ENCODE assay signal across 21 cellular contexts in the genomic region with DNA sequence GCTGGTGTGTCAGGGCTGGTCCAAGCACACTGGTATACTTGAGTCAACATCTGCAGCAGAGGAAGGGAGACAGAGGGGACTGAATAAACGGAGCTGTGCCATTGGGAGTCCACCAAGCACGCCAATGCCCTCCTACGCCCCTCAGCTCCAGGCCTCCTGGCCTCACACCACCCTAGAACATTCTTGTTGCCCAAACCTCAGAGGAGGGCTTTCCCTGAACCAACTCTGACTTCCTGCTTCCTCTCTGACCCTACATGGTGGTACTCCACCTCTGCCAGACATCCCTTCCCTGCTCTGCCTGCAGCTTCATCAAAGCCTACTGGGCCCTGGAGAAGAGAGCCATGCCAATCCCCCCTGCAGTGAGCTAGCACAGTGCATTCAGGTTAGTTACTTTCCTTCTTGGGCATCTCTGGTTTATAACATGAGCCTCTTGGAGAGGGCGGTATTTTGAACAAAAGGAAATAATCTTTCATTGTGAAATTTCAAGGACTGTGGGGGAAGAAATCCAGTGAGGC. TPM values are rescaled to one million over a fixed set of nuclear protein-coding genes. Genes with fewer than 3 reads are reported as not detected.
DNase-seq lines count a peak whose midpoint lies in the region; ATAC-seq and TF ChIP-seq lines count a peak whose summit lies in the region.
"Had no signal": no experiment of that assay in that cellular context is flagged by ENCODE, and none has a peak within 500 bp of the region (broad histone marks: within the 10 kb centered on the region; RNA-seq: fewer than 3 reads in every experiment).

No MANE protein-coding gene starts in this region.

- H3T11ph ChIP-seq in H9 (ENCODE audit: low read length) = no peak overlapping the region

- H4K91ac ChIP-seq in H9 (ENCODE audit: insufficient read length, low read depth, low read length) = no peak overlapping the region

- H3K4me1 ChIP-seq in H9 (ENCODE audit: insufficient read depth, low read length) = no peaks in the 10 kb centered on the region; the same call in 1 of the 2 replicates
- H3K4me1 ChIP-seq in ascending aorta = no peaks in the 10 kb centered on the region
- peaks cover 0 to 18% of the 10 kb centered on the region in 2 donors for H3K4me1 ChIP-seq in thoracic aorta (ENCODE audit: control insufficient read depth in 1 of 2, low read depth in 2 of 2)
- H3K4me1 ChIP-seq: A549 had no signal

- no peak overlapping the region for H3K56ac ChIP-seq in H9 (ENCODE audit: insufficient read length, low read depth, low read length)

- no peak overlapping the region for H2BK120ac ChIP-seq in H9 (ENCODE audit: low read depth, low read length, poor library complexity, severe bottlenecking)

- H3K9me3 ChIP-seq in H9 (ENCODE audit: control insufficient read depth, low read depth, low read length) (no peaks in the 10 kb centered on the region), ascending aorta (no peaks in the 10 kb centered on the region), thoracic aorta (no peaks in the 10 kb centered on the region)
- H3K9me3 ChIP-seq: A549 had no signal

- H3K4me3 Mint-ChIP-seq in H9 (no peak overlapping the region), nephron (no peak overlapping the region)
- H3K4me3 Mint-ChIP-seq: B cell, CD14-positive monocyte, GM23338 had no signal

- TF ChIP-seq CTCF in H9 (conservative IDR thresholded peaks at IDR 0.05) (no peak), ascending aorta (IDR thresholded peaks at IDR 0.05) (no peak), nephron (IDR thresholded peaks at IDR 0.05; ENCODE audit: unreplicated experiment in 3 of 3) (no peak), thoracic aorta (IDR thresholded peaks at IDR 0.05) (no peak)

- no peaks in the 10 kb centered on the region for H3K23me2 ChIP-seq in H9 (ENCODE audit: insufficient read length, low read depth, low read length, poor library complexity, severe bottlenecking)

- H4K8ac ChIP-seq in H9 (replicated peaks; ENCODE audit: insufficient read length, low read depth, low read length) = no peak overlapping the region

- ATAC-seq in thoracic aorta (ENCODE audit: insufficient number of reproducible peaks, low FRiP score, low read depth) (peak; percentile 18), GM19023 (IDR thresholded peaks at IDR 0.05; ENCODE audit: unreplicated experiment) (no peak)
- ATAC-seq: A549, GM23338, HCT116, HepG2, K562 had no signal

- DNase-seq in H9 = peak; percentile 16
- peak in 1 of 2 donors; percentile 55 for DNase-seq in ascending aorta (ENCODE audit: low spot score in 2 of 2)
- no peak for DNase-seq in thoracic aorta (ENCODE audit: low spot score)
- no peak for DNase-seq in mucosa of gallbladder (ENCODE audit: low spot score)
- no peak for DNase-seq in cortex of kidney (lab: John Stamatoyannopoulos, UW)
- DNase-seq: NCI-H1092; NCI-H1436 treated with DMSO at 0.1 percent for 48 hours; NCI-H1930; NK-92 treated with Interleukin-12 subunit alpha and Interleukin-12 subunit beta, amount 100 ng/mL, for 24 hours; SIG-M5 had no signal

- H3K36me3 ChIP-seq in ascending aorta (no peaks in the 10 kb centered on the region), thoracic aorta (no peaks in the 10 kb centered on the region)

- H3K4me1 Mint-ChIP-seq in H9 (peaks cover 15 to 19% of the 10 kb centered on the region in 2 experiments), nephron (peaks cover 45% of the 10 kb centered on the region)
- H3K4me1 Mint-ChIP-seq: B cell, CD14-positive monocyte had no signal

- no peak overlapping the region for H2BK20ac ChIP-seq in H9 (ENCODE audit: low read depth, low read length, poor library complexity, severe bottlenecking)

- H3K9ac ChIP-seq in H9 (ENCODE audit: extremely low read depth, insufficient read length, low read length) = no peak overlapping the region

- peaks cover 7% of the 10 kb centered on the region for H3K27me3 Mint-ChIP-seq in H9 (ENCODE audit: low read depth)
- H3K27me3 Mint-ChIP-seq in nephron (ENCODE audit: low read depth) = peaks cover 4% of the 10 kb centered on the region

- H2AK5ac ChIP-seq in H9 (ENCODE audit: insufficient read length, low read length) = no peak overlapping the region

- H3K4ac ChIP-seq in H9 (ENCODE audit: low read depth, low read length) = no peak overlapping the region

- no peaks in the 10 kb centered on the region for H4K20me1 ChIP-seq in H9 (ENCODE audit: control insufficient read depth, insufficient read depth, insufficient read length)

- no peak overlapping the region for H3K27ac ChIP-seq in H9 (ENCODE audit: insufficient read length, low read depth, low read length)
- H3K27ac ChIP-seq in ascending aorta = peak overlapping the region; percentile 22 to 44
- H3K27ac ChIP-seq in thoracic aorta = peak overlapping the region; percentile 14 to 48
- H3K27ac ChIP-seq: A549, HL-60, RWPE1 had no signal

- H3K14ac ChIP-seq in H9 (ENCODE audit: insufficient read depth, low read length) = no peak overlapping the region

- no peak overlapping the region for H4K5ac ChIP-seq in H9 (ENCODE audit: insufficient read length, low read depth, low read length)

- H3K9me3 Mint-ChIP-seq in H9 = peaks cover 0 to 3% of the 10 kb centered on the region in 2 experiments; a peak in 1 of 5 replicates
- H3K9me3 Mint-ChIP-seq in nephron = no peaks in the 10 kb centered on the region
- H3K9me3 Mint-ChIP-seq: CD14-positive monocyte, GM23338 had no signal

- no CpG with 5 or more reads among the region's 4 CpGs for WGBS in H9 (ENCODE audit: extremely low coverage, insufficient read length, low lambda C conversion rate)

- no peak overlapping the region for H3K23ac ChIP-seq in H9 (ENCODE audit: insufficient read length, low read depth, low read length)

- no peak overlapping the region for H2BK12ac ChIP-seq in H9 (ENCODE audit: insufficient read length, low read depth, low read length)

- intact Hi-C loops in ascending aorta (cut with DNase I) = no loop called here

- no peak overlapping the region for H3K4me3 ChIP-seq in ascending aorta
- H3K4me3 ChIP-seq in thoracic aorta = no peak overlapping the region
- H3K4me3 ChIP-seq: A549, GM23338, K562 had no signal

- H3K79me2 ChIP-seq in H9 (ENCODE audit: insufficient read depth, low read length) = no peaks in the 10 kb centered on the region

- H3K27me3 ChIP-seq in H9 (ENCODE audit: insufficient read depth, low read length) (no peaks in the 10 kb centered on the region), ascending aorta (no peaks in the 10 kb centered on the region), thoracic aorta (replicated peaks; ENCODE audit: insufficient read depth) (no peaks in the 10 kb centered on the region)

- H3K79me1 ChIP-seq in H9 (ENCODE audit: insufficient read depth, low read depth, low read length, poor library complexity, severe bottlenecking) = no peaks in the 10 kb centered on the region

- no peak overlapping the region for H2AFZ ChIP-seq in H9 (ENCODE audit: low read length)
- H2AFZ ChIP-seq: GM23338 had no signal

- H3K4me2 ChIP-seq in H9 (ENCODE audit: insufficient read depth, insufficient read length, low read length) = no peak overlapping the region
- H3K4me2 ChIP-seq: A549, GM23338 had no signal

- peaks cover 0 to 7% (median 1%) of the 10 kb centered on the region in 3 experiments; a peak in 1 of 7 replicates for H3K36me3 Mint-ChIP-seq in H9 (ENCODE audit: insufficient read depth in 1 of 3, low read depth in 3 of 3)
- no peaks in the 10 kb centered on the region for H3K36me3 Mint-ChIP-seq in nephron (ENCODE audit: low read depth)
- H3K36me3 Mint-ChIP-seq: CD14-positive monocyte had no signal

- no peak overlapping the region for H2BK5ac ChIP-seq in H9 (ENCODE audit: insufficient read length, low read length)

- no peak overlapping the region for H3K27ac Mint-ChIP-seq in H9
- peak overlapping the region in 2 of 3 experiments; percentile 20 to 56 for H3K27ac Mint-ChIP-seq in nephron
- H3K27ac Mint-ChIP-seq: B cell, CD14-positive monocyte, GM23338 had no signal

- no peak overlapping the region for H2BK15ac ChIP-seq in H9 (ENCODE audit: low read depth, low read length)

- H3K18ac ChIP-seq in H9 (ENCODE audit: insufficient read length, low read depth, low read length) = no peak overlapping the region

RNA-seq across cellular contexts. Expression of a gene that starts 54.4 kb away (rescaled TPM):
- total RNA-seq in H9 (2021) (0.33 and 0.39 TPM in 2 replicates), ascending aorta (8.1 TPM), thoracic aorta (10 to 100 TPM in 1 of 2 donors, 1 to 10 TPM in 1; 9.6 to 10.9 TPM), mucosa of gallbladder (24.1 TPM)
- total RNA-seq: B cell, K562 had no signal

Comparison
In these comparisons a context has a peak if more than half of its experiments do, and no peak if none do; other contexts are left out.
1. H3K27ac Mint-ChIP-seq: peak in nephron (2 of 3); none in H9 (0 of 3).